16 cellular contexts compared by ENCODE assay signal in genomic region chr2:136029149-136029548, GRCh38. TPM values are rescaled to one million over a fixed set of nuclear protein-coding genes. Genes with fewer than 3 reads are reported as not detected.
DNase-seq lines count a peak whose midpoint lies in the region; ATAC-seq lines count a peak whose summit lies in the region.
"Had no signal": no experiment of that assay in that cellular context is flagged by ENCODE, and none has a peak within 500 bp of the region (broad histone marks: within the 10 kb centered on the region; RNA-seq: fewer than 3 reads in every experiment).

No MANE protein-coding gene starts in this region.

- H2BK120ac ChIP-seq in mesenchymal stem cell (ENCODE audit: low read depth, low read length): no peak overlapping the region

- no peak overlapping the region for H3K27ac ChIP-seq in mesenchymal stem cell (ENCODE audit: low read length, poor library complexity, severe bottlenecking)
- H3K27ac ChIP-seq: parathyroid adenoma had no signal

- H4K91ac ChIP-seq in mesenchymal stem cell (ENCODE audit: low read length): no peak overlapping the region

- H4K8ac ChIP-seq in mesenchymal stem cell (ENCODE audit: low read length): no peak overlapping the region

- no peak overlapping the region for H3K4ac ChIP-seq in mesenchymal stem cell (ENCODE audit: low read depth in 1 of 2, low read length in 2 of 2)

- peaks cover 0 to 14% of the 10 kb centered on the region in 2 experiments for H3K27me3 ChIP-seq in mesenchymal stem cell (ENCODE audit: control insufficient read depth in 1 of 2, insufficient read depth in 1 of 2, low read length in 2 of 2)

- H3K36me3 ChIP-seq in mesenchymal stem cell (ENCODE audit: control insufficient read depth in 1 of 2, insufficient read depth in 2 of 2, low read depth in 1 of 2, low read length in 2 of 2): no peaks in the 10 kb centered on the region

- no peak overlapping the region for H2BK15ac ChIP-seq in mesenchymal stem cell (ENCODE audit: low read depth, poor library complexity, severe bottlenecking)

- H3K4me3 ChIP-seq in mesenchymal stem cell (ENCODE audit: insufficient read depth in 1 of 2, low read depth in 1 of 2, low read length in 2 of 2): no peak overlapping the region

- 96% methylated on average over 4 of the region's 6 CpGs for WGBS in mesenchymal stem cell

- H3K27ac Mint-ChIP-seq in effector memory CD8-positive, alpha-beta T cell: peak overlapping the region in 1 of 2 donors; percentile 12
- H3K27ac Mint-ChIP-seq: activated CD8-positive, alpha-beta T cell treated with anti-CD3 and anti-CD28 coated beads, Interleukin-2, amount 10 ng/mL, durations not matched to agents 7 days and 5 days; T-helper 2 cell treated with Interferon-gamma antibody and Interleukin-4, amounts not matched to agents 5 μg/mL and 100 μg/mL, for 36 hours had no signal

- ATAC-seq in GM18517 (IDR thresholded peaks at IDR 0.05; ENCODE audit: unreplicated experiment) (peak; percentile 82), GM21447 (IDR thresholded peaks at IDR 0.05; ENCODE audit: unreplicated experiment) (peak; percentile 67), HG02973 (IDR thresholded peaks at IDR 0.05; ENCODE audit: unreplicated experiment) (peak; percentile 46), HG03558 (IDR thresholded peaks at IDR 0.05; ENCODE audit: extremely low read depth, unreplicated experiment) (peak; percentile 90)
- no peak for ATAC-seq in effector memory CD8-positive, alpha-beta T cell (replicated peaks)
- ATAC-seq: activated CD8-positive, alpha-beta T cell treated with anti-CD3 and anti-CD28 coated beads, Interleukin-2, amount 10 ng/mL, durations not matched to agents 7 days and 5 days; Panc1 had no signal

- H3K27me3 Mint-ChIP-seq in effector memory CD8-positive, alpha-beta T cell: peaks cover 0 to 8% of the 10 kb centered on the region in 2 donors

- no peak overlapping the region for H2AFZ ChIP-seq in mesenchymal stem cell (ENCODE audit: low read depth, low read length)
- H2AFZ ChIP-seq: parathyroid adenoma had no signal

- H3K36me3 Mint-ChIP-seq in effector memory CD8-positive, alpha-beta T cell (ENCODE audit: insufficient read depth): no peaks in the 10 kb centered on the region

- no peak overlapping the region for H3K9ac ChIP-seq in mesenchymal stem cell (ENCODE audit: low read length)
- H3K9ac ChIP-seq: parathyroid adenoma had no signal

- no peak overlapping the region for H3K18ac ChIP-seq in mesenchymal stem cell (ENCODE audit: low read depth in 1 of 2, low read length in 2 of 2)

- H3K23ac ChIP-seq in mesenchymal stem cell (ENCODE audit: low read length in 2 of 2): no peak overlapping the region

- no peaks in the 10 kb centered on the region for H3K79me1 ChIP-seq in mesenchymal stem cell (replicated peaks; ENCODE audit: low read length, poor library complexity, severe bottlenecking)

- H3K4me2 ChIP-seq in mesenchymal stem cell (ENCODE audit: low read length, poor library complexity, severe bottlenecking): no peak overlapping the region

- DNase-seq in NCI-H2196 treated with DMSO at 0.1 percent for 48 hours (lab: John Stamatoyannopoulos, UW; ENCODE audit: unreplicated experiment) (no peak), ecto neural progenitor cell (ENCODE audit: low spot score) (no peak), mesenchymal stem cell (no peak)
- DNase-seq in effector memory CD8-positive, alpha-beta T cell: no peak
- DNase-seq: activated CD8-positive, alpha-beta T cell treated with anti-CD3 and anti-CD28 coated beads, Interleukin-2, amount 10 ng/mL, durations not matched to agents 7 days and 5 days; activated naive CD4-positive, alpha-beta T cell treated with anti-CD3 and anti-CD28 coated beads, Interleukin-2, amount 50 U/mL, for 16 hours; AML-193; DMS79 treated with DMSO at 0.1 percent for 48 hours; NCI-H2227 treated with DMSO at 0.1 percent for 48 hours had no signal

- H3K4me1 Mint-ChIP-seq in effector memory CD8-positive, alpha-beta T cell (ENCODE audit: low read depth in 2 of 2): peaks cover 0 to 7% of the 10 kb centered on the region in 2 donors

- H3K9me3 ChIP-seq in mesenchymal stem cell (ENCODE audit: control insufficient read depth, low read length): no peaks in the 10 kb centered on the region

- no peak overlapping the region for H3K4me3 Mint-ChIP-seq in effector memory CD8-positive, alpha-beta T cell
- H3K4me3 Mint-ChIP-seq: activated CD8-positive, alpha-beta T cell treated with anti-CD3 and anti-CD28 coated beads, Interleukin-2, amount 10 ng/mL, durations not matched to agents 7 days and 5 days; T-helper 2 cell treated with Interferon-gamma antibody and Interleukin-4, amounts not matched to agents 5 μg/mL and 100 μg/mL, for 36 hours had no signal

- no peak overlapping the region for H2AK5ac ChIP-seq in mesenchymal stem cell (ENCODE audit: low read length, severe bottlenecking)

- peaks cover 6% of the 10 kb centered on the region for H3K4me1 ChIP-seq in mesenchymal stem cell (ENCODE audit: control insufficient read depth, insufficient read depth, low read depth, low read length)
- H3K4me1 ChIP-seq: parathyroid adenoma had no signal

- H3K9me3 Mint-ChIP-seq in effector memory CD8-positive, alpha-beta T cell: no peaks in the 10 kb centered on the region
- H3K9me3 Mint-ChIP-seq: T-helper 2 cell treated with Interferon-gamma antibody and Interleukin-4, amounts not matched to agents 5 μg/mL and 100 μg/mL, for 36 hours had no signal

- no peak overlapping the region for H2BK12ac ChIP-seq in mesenchymal stem cell (ENCODE audit: low read length in 2 of 2)

- no peak overlapping the region for H2BK5ac ChIP-seq in mesenchymal stem cell (ENCODE audit: low read depth, low read length, poor library complexity, severe bottlenecking)

- H3K14ac ChIP-seq in mesenchymal stem cell (ENCODE audit: low read length in 2 of 2): no peak overlapping the region

RNA-seq across cellular contexts. Expression of gene DARS1, which starts 43.7 kb away (rescaled TPM):
- 62.0 TPM for polyA plus RNA-seq in mesenchymal stem cell (2013, experiment 1 of 2)
- 68.1 TPM for polyA plus RNA-seq in mesenchymal stem cell (2013, experiment 2 of 2)
